In the genomic region with DNA sequence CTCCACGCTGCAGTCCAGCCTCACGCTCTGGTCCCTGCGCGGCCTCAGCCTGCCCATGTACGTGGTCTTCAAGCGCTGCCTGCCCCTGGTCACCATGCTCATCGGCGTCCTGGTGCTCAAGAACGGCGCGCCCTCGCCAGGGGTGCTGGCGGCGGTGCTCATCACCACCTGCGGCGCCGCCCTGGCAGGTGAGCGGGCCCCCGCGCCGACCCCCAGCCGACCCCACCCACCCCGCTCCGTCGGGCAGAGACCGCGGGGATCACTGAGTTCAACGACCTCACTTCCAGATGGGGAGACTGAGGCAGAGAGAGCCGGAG, we compare ENCODE assay signal across 9 cellular contexts. TPM values are rescaled to one million over a fixed set of nuclear protein-coding genes. Genes with fewer than 3 reads are reported as not detected.
A peak's percentile ranks its signal among the peaks of the same experiment; 100 is the strongest.
DNase-seq lines count a peak whose midpoint lies in the region; ATAC-seq and TF ChIP-seq lines count a peak whose summit lies in the region.
"Had no signal": no experiment of that assay in that cellular context is flagged by ENCODE, and none has a peak within 500 bp of the region (broad histone marks: within the 10 kb centered on the region; RNA-seq: fewer than 3 reads in every experiment).

No MANE protein-coding gene starts in this region.

- CTCF ChIA-PET in activated CD4-positive, alpha-beta memory T cell treated with anti-CD3 and anti-CD28 coated beads for 36 hours (lab: Charles Lee), result interaction anchor here (0.9 kb wide), 1 partner anchor 130 kb away, joined by 4 read pairs; a partner anchor contains a TSS

- H3F3A ChIP-seq in smooth muscle cell (ENCODE audit: low read depth), result no peaks in the 10 kb centered on the region

- H4K20me1 ChIP-seq in smooth muscle cell (ENCODE audit: low read depth), result no peaks in the 10 kb centered on the region

- no peak overlapping the region for H3K9ac ChIP-seq in smooth muscle cell (ENCODE audit: low read depth)

- H3K4me3 Mint-ChIP-seq in HFFc6, result peak overlapping the region; percentile 73; the same call in 1 of the 2 replicates
- peak overlapping the region; percentile 69 for H3K4me3 Mint-ChIP-seq in activated CD4-positive, alpha-beta memory T cell treated with anti-CD3 and anti-CD28 coated beads for 36 hours
- H3K4me3 Mint-ChIP-seq in glutamatergic neuron (ENCODE audit: unreplicated experiment), result peak overlapping the region; percentile 85

- H3K36me3 Mint-ChIP-seq in HFFc6 (ENCODE audit: low read depth) (no peaks in the 10 kb centered on the region), glutamatergic neuron (ENCODE audit: unreplicated experiment) (no peaks in the 10 kb centered on the region)
- H3K36me3 Mint-ChIP-seq in activated CD4-positive, alpha-beta memory T cell treated with anti-CD3 and anti-CD28 coated beads for 36 hours, result no peaks in the 10 kb centered on the region

- H3K27ac Mint-ChIP-seq in HFFc6 (no peak overlapping the region), glutamatergic neuron (ENCODE audit: unreplicated experiment) (no peak overlapping the region)
- no peak overlapping the region for H3K27ac Mint-ChIP-seq in activated CD4-positive, alpha-beta memory T cell treated with anti-CD3 and anti-CD28 coated beads for 36 hours

- H3K4me1 Mint-ChIP-seq in HFFc6 (ENCODE audit: low read depth) (peaks cover 9% of the 10 kb centered on the region), glutamatergic neuron (ENCODE audit: low read depth, unreplicated experiment) (peaks cover 2% of the 10 kb centered on the region)
- peaks cover 23% of the 10 kb centered on the region for H3K4me1 Mint-ChIP-seq in activated CD4-positive, alpha-beta memory T cell treated with anti-CD3 and anti-CD28 coated beads for 36 hours (ENCODE audit: low read depth)

- H3K4me1 ChIP-seq in smooth muscle cell (ENCODE audit: low read depth), result peaks cover 18% of the 10 kb centered on the region

- TF ChIP-seq CTCF in HFFc6 (IDR thresholded peaks at IDR 0.05) (no peak), glutamatergic neuron (IDR thresholded peaks at IDR 0.05; ENCODE audit: partially characterized antibody, unreplicated experiment) (no peak), smooth muscle cell (IDR thresholded peaks at IDR 0.05; ENCODE audit: borderline replicate concordance, insufficient read depth, poor library complexity, severe bottlenecking) (no peak)

- peaks cover 24% of the 10 kb centered on the region for H3K27me3 Mint-ChIP-seq in HFFc6 (ENCODE audit: insufficient read depth)
- H3K27me3 Mint-ChIP-seq in activated CD4-positive, alpha-beta memory T cell treated with anti-CD3 and anti-CD28 coated beads for 36 hours, result peaks cover 46% of the 10 kb centered on the region
- peaks cover 17% of the 10 kb centered on the region for H3K27me3 Mint-ChIP-seq in glutamatergic neuron (ENCODE audit: unreplicated experiment)

- H3K27ac ChIP-seq in smooth muscle cell (ENCODE audit: low read depth), result no peak overlapping the region

- DNase-seq in HFFc6, result no peak
- DNase-seq in activated CD4-positive, alpha-beta memory T cell treated with anti-CD3 and anti-CD28 coated beads for 36 hours, result peak; percentile 21
- DNase-seq in glutamatergic neuron, result no peak
- DNase-seq in smooth muscle cell (lab: John Stamatoyannopoulos, UW; ENCODE audit: unreplicated experiment), result no peak
- no peak for DNase-seq in NCI-H748 treated with DMSO at 0.1 percent for 48 hours (lab: John Stamatoyannopoulos, UW)

- intact Hi-C loops in activated CD4-positive, alpha-beta memory T cell treated with anti-CD3 and anti-CD28 coated beads for 36 hours (cut with micrococcal nuclease), result loop anchor here (10.0 kb wide), 2 partner anchors 278 to 318 kb away; no protein-coding TSS in a partner anchor

- peak overlapping the region; percentile 60 for H3K4me3 ChIP-seq in smooth muscle cell

- peaks cover 91% of the 10 kb centered on the region for H3K27me3 ChIP-seq in smooth muscle cell (ENCODE audit: low read depth)

- H3K9me3 ChIP-seq in smooth muscle cell (replicated peaks; ENCODE audit: low read depth), result no peaks in the 10 kb centered on the region

- H3K36me3 ChIP-seq in smooth muscle cell (ENCODE audit: low read depth), result no peaks in the 10 kb centered on the region

- ATAC-seq in HG03045 (IDR thresholded peaks at IDR 0.05; ENCODE audit: unreplicated experiment), result no peak
- ATAC-seq in GM18517 (IDR thresholded peaks at IDR 0.05; ENCODE audit: unreplicated experiment), result no peak

- H3K9me3 Mint-ChIP-seq in HFFc6 (no peaks in the 10 kb centered on the region), glutamatergic neuron (ENCODE audit: unreplicated experiment) (no peaks in the 10 kb centered on the region)
- H3K9me3 Mint-ChIP-seq in activated CD4-positive, alpha-beta memory T cell treated with anti-CD3 and anti-CD28 coated beads for 36 hours, result no peaks in the 10 kb centered on the region

- POLR2A ChIA-PET in activated CD4-positive, alpha-beta memory T cell treated with anti-CD3 and anti-CD28 coated beads for 36 hours (lab: Charles Lee), result interaction anchor here (0.8 kb wide), 1 partner anchor 329 kb away, joined by 3 read pairs; no protein-coding TSS in a partner anchor

- 4% methylated on average over 18 of the region's 29 CpGs for WGBS in smooth muscle cell (ENCODE audit: low lambda C conversion rate)

- no peak overlapping the region for H2AFZ ChIP-seq in smooth muscle cell (ENCODE audit: low read depth)

- H3K4me2 ChIP-seq in smooth muscle cell, result peak overlapping the region; percentile 98

- no peaks in the 10 kb centered on the region for H3K79me2 ChIP-seq in smooth muscle cell (ENCODE audit: low read depth)

RNA-seq across cellular contexts. Expression of a gene that starts 0.5 kb away (rescaled TPM):
- total RNA-seq in HFFc6 (2021; fragmentation: NEBNext Ultra II Directional; extraction: Animal tissue kit (Norgen Biotek cat#: 25700)), result not detected
- not detected for total RNA-seq in activated CD4-positive, alpha-beta memory T cell treated with anti-CD3 and anti-CD28 coated beads for 36 hours
- total RNA-seq in glutamatergic neuron (ENCODE audit: unreplicated experiment) (not detected), smooth muscle cell (not detected in 2 replicates)
- not detected in 2 replicates for polyA plus RNA-seq in smooth muscle cell
- total RNA-seq: activated CD8-positive, alpha-beta memory T cell treated with anti-CD3 and anti-CD28 coated beads for 36 hours; pulmonary artery endothelial cell had no signal
